In the genomic region with DNA sequence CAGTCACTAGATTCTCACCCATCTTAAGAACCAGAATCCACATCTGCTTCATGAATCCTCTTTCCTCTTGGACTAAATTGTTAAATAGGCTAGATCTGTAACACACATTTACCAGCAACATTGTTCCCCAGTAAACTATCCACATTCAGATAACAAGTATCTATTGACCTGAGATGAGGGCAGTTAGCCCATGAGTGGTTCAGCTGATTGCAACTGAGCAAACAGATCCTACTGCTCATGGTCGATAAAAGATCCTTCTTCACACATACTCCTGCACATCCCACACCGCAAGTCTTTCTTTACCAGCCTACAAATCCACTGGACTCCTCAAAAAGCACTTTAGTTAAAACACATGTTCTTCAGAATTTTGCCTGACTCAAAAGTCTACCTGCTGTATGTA, we compare ENCODE assay signal across 12 cellular contexts. TPM values are rescaled to one million over a fixed set of nuclear protein-coding genes. Genes with fewer than 3 reads are reported as not detected.
A peak's percentile ranks its signal among the peaks of the same experiment; 100 is the strongest.
DNase-seq lines count a peak whose midpoint lies in the region; ATAC-seq and TF ChIP-seq lines count a peak whose summit lies in the region.
"Had no signal": no experiment of that assay in that cellular context is flagged by ENCODE, and none has a peak within 500 bp of the region (broad histone marks: within the 10 kb centered on the region; RNA-seq: fewer than 3 reads in every experiment).

No MANE protein-coding gene starts in this region.

- peaks cover 21 to 38% (median 25%) of the 10 kb centered on the region in 10 experiments for H3K4me1 ChIP-seq in BLaER1 treated with 17β-estradiol and CSF1 and Interleukin-3, amounts not matched to agents 10 nM and 100 nM
- peaks cover 57% of the 10 kb centered on the region for H3K4me1 ChIP-seq in HUES48 (ENCODE audit: control insufficient read depth, insufficient read depth, low read length)
- peaks cover 0 to 28% of the 10 kb centered on the region in 2 donors for H3K4me1 ChIP-seq in ascending aorta

- intact Hi-C loops in ascending aorta (cut with DNase I) = loop anchor here (5.0 kb wide), 1 partner anchor 58 kb away; the partner anchor contains the start of gene UACA

- peaks cover 6% of the 10 kb centered on the region for H3K36me3 Mint-ChIP-seq in nephron progenitor cell (ENCODE audit: low read depth)

- H3K27me3 ChIP-seq in BLaER1 treated with 17β-estradiol and CSF1 and Interleukin-3, amounts not matched to agents 10 nM and 100 nM = no peaks in the 10 kb centered on the region; a peak in 1 of 22 replicates
- H3K27me3 ChIP-seq in HUES48 (ENCODE audit: control insufficient read depth, insufficient read depth, low read length) (no peaks in the 10 kb centered on the region), ascending aorta (no peaks in the 10 kb centered on the region)

- H3K27ac ChIP-seq in BLaER1 treated with 17β-estradiol and CSF1 and Interleukin-3, amounts not matched to agents 10 nM and 100 nM = no peak overlapping the region
- peak overlapping the region; percentile 76 for H3K27ac ChIP-seq in HUES48 (ENCODE audit: low read depth, low read length)
- peak overlapping the region; percentile 73 to 80 for H3K27ac ChIP-seq in ascending aorta

- H3K9me3 Mint-ChIP-seq in nephron progenitor cell = no peaks in the 10 kb centered on the region
- H3K9me3 Mint-ChIP-seq: activated T-helper 17 cell treated with anti-CD3 and anti-CD28 coated beads, Interleukin-2, amount 50 U/mL, for 72 hours had no signal

- H3K9ac ChIP-seq in BLaER1 treated with 17β-estradiol and CSF1 and Interleukin-3, amounts not matched to agents 10 nM and 100 nM = no peak overlapping the region
- no peak overlapping the region for H3K9ac ChIP-seq in HUES48 (ENCODE audit: low read depth, low read length)

- DNase-seq in ascending aorta (ENCODE audit: low spot score in 2 of 2) (no peak), nephron progenitor cell (no peak), GDM1 (lab: John Stamatoyannopoulos, UW) (no peak), occipital lobe (lab: John Stamatoyannopoulos, UW) (no peak)
- no peak for DNase-seq in activated CD4-positive, alpha-beta T cell treated with anti-CD3 and anti-CD28 coated beads, Interleukin-2, amount 50 U/mL, for 48 hours
- DNase-seq: NCI-H2227 treated with DMSO at 0.1 percent for 48 hours; stimulated activated CD4-positive, alpha-beta T cell treated with anti-CD3 and anti-CD28 coated beads, Interleukin-2, amount 100 ng/mL, for 24 hours had no signal

- H3K4me3 ChIP-seq in BLaER1 treated with 17β-estradiol and CSF1 and Interleukin-3, amounts not matched to agents 10 nM and 100 nM = no peak overlapping the region
- H3K4me3 ChIP-seq in HUES48 (ENCODE audit: low read depth, low read length) (no peak overlapping the region), ascending aorta (no peak overlapping the region)

- TF ChIP-seq CTCF in ascending aorta (IDR thresholded peaks at IDR 0.05) = no peak
- TF ChIP-seq CTCF in nephron progenitor cell (IDR thresholded peaks at IDR 0.05) = no peak

- H3K27ac Mint-ChIP-seq in nephron progenitor cell = peak overlapping the region; percentile 24
- H3K27ac Mint-ChIP-seq: activated T-helper 17 cell treated with anti-CD3 and anti-CD28 coated beads, Interleukin-2, amount 50 U/mL, for 72 hours had no signal

- peak overlapping the region; percentile 32 to 80 (median 50); a peak in 20 of 22 replicates for H3K4me2 ChIP-seq in BLaER1 treated with 17β-estradiol and CSF1 and Interleukin-3, amounts not matched to agents 10 nM and 100 nM

- ATAC-seq in HG03457 (IDR thresholded peaks at IDR 0.05; ENCODE audit: unreplicated experiment) = no peak
- ATAC-seq: activated T-helper 17 cell treated with anti-CD3 and anti-CD28 coated beads, Interleukin-2, amount 50 U/mL, for 72 hours had no signal

- H3K4me1 Mint-ChIP-seq in nephron progenitor cell = peaks cover 36% of the 10 kb centered on the region
- H3K4me1 Mint-ChIP-seq: activated T-helper 17 cell treated with anti-CD3 and anti-CD28 coated beads, Interleukin-2, amount 50 U/mL, for 72 hours had no signal

- no peaks in the 10 kb centered on the region for H4K20me1 ChIP-seq in BLaER1 treated with 17β-estradiol and CSF1 and Interleukin-3, amounts not matched to agents 10 nM and 100 nM

- H3K4me3 Mint-ChIP-seq in nephron progenitor cell = no peak overlapping the region
- H3K4me3 Mint-ChIP-seq: activated T-helper 17 cell treated with anti-CD3 and anti-CD28 coated beads, Interleukin-2, amount 50 U/mL, for 72 hours had no signal

- no peaks in the 10 kb centered on the region for H3K27me3 Mint-ChIP-seq in nephron progenitor cell (ENCODE audit: low read depth, poor library complexity)

- H3K9me3 ChIP-seq in BLaER1 treated with 17β-estradiol and CSF1 and Interleukin-3, amounts not matched to agents 10 nM and 100 nM (replicated peaks in 1 of 11) = peaks cover 6 to 15% (median 7%) of the 10 kb centered on the region in 11 experiments; a peak in 18 of 22 replicates
- no peaks in the 10 kb centered on the region for H3K9me3 ChIP-seq in HUES48 (ENCODE audit: control insufficient read depth, insufficient read depth, low read length)
- H3K9me3 ChIP-seq in ascending aorta = peaks cover 0 to 6% of the 10 kb centered on the region in 2 donors

- no peaks in the 10 kb centered on the region; a peak in 1 of 22 replicates for H3K36me3 ChIP-seq in BLaER1 treated with 17β-estradiol and CSF1 and Interleukin-3, amounts not matched to agents 10 nM and 100 nM
- no peaks in the 10 kb centered on the region for H3K36me3 ChIP-seq in HUES48 (ENCODE audit: control insufficient read depth, insufficient read depth, low read length)
- no peaks in the 10 kb centered on the region for H3K36me3 ChIP-seq in ascending aorta

RNA-seq across cellular contexts. Expression of gene UACA, which starts 59.2 kb away (rescaled TPM):
- 34.0 TPM for total RNA-seq in ascending aorta
- 64.3 TPM for total RNA-seq in occipital lobe
- total RNA-seq: OCI-LY7 had no signal

Comparison
In these comparisons a context has a peak if more than half of its experiments do, and no peak if none do; other contexts are left out.
1. H3K27ac ChIP-seq: peak in HUES48 (single experiment) and ascending aorta (2 of 2); none in BLaER1 treated with 17β-estradiol and CSF1 and Interleukin-3, amounts not matched to agents 10 nM and 100 nM (0 of 11).